Comparison of ENCODE assay signal across 1 cellular context in genomic region chr16:87789437-87790277, GRCh38.
TF ChIP-seq lines count a peak whose summit lies in the region.

No MANE protein-coding gene starts in this region.

TF ChIP-seq in HepG2, 621 proteins besides CTCF, POLR2A, EP300 and RAD21 (continued from another document and continues in another):
- TF ChIP-seq PBX2 (CRISPR knock-in tag; IDR thresholded peaks at IDR 0.05) (no peak), ZSCAN29 (CRISPR knock-in tag; conservative IDR thresholded peaks at IDR 0.05) (peak; percentile 48), RFX3 (CRISPR knock-in tag; IDR thresholded peaks at IDR 0.05) (no peak), HCFC1 (IDR thresholded peaks at IDR 0.05; ENCODE audit: low read depth, low read length) (no peak), SNAPC2 (CRISPR knock-in tag; IDR thresholded peaks at IDR 0.05) (no peak; the same call in 1 of the 2 replicates), MEIS2 (CRISPR knock-in tag; IDR thresholded peaks at IDR 0.05) (peak; percentile 63), ZNF780A (CRISPR knock-in tag; IDR thresholded peaks at IDR 0.05) (no peak), ZNF235 (CRISPR knock-in tag; IDR thresholded peaks at IDR 0.05; ENCODE audit: borderline replicate concordance) (no peak), BCL6 (CRISPR knock-in tag; IDR thresholded peaks at IDR 0.05) (peak; percentile 71), HNF1B (CRISPR knock-in tag; IDR thresholded peaks at IDR 0.05) (peak; percentile 88), SRY (CRISPR knock-in tag; IDR thresholded peaks at IDR 0.05) (no peak), TIGD3 (CRISPR knock-in tag; IDR thresholded peaks at IDR 0.05; ENCODE audit: borderline replicate concordance) (no peak), ZBTB7B (CRISPR knock-in tag; IDR thresholded peaks at IDR 0.05) (peak; percentile 82), SIX4 (CRISPR knock-in tag; IDR thresholded peaks at IDR 0.05) (no peak), ZNF790 (CRISPR knock-in tag; IDR thresholded peaks at IDR 0.05; ENCODE audit: borderline replicate concordance) (no peak), ZNF180 (CRISPR knock-in tag; IDR thresholded peaks at IDR 0.05; ENCODE audit: borderline replicate concordance, low read depth) (no peak), REL (CRISPR knock-in tag; conservative IDR thresholded peaks at IDR 0.05) (0 out of 2 replicates have a peak, but pooled peaks have one; percentile 29), ETV5 (CRISPR knock-in tag; IDR thresholded peaks at IDR 0.05; ENCODE audit: borderline replicate concordance) (peak; percentile 41; the same call in 1 of the 2 replicates), ZNF407 (CRISPR knock-in tag; IDR thresholded peaks at IDR 0.05; ENCODE audit: not compliant biosample characterization) (no peak), MEF2D (CRISPR knock-in tag; IDR thresholded peaks at IDR 0.05) (0 out of 2 replicates have a peak, but pooled peaks have one; percentile 40), NR2F1 (CRISPR knock-in tag; IDR thresholded peaks at IDR 0.05) (peak in 1 of 2 experiments; percentile 7; a peak in 2 of 4 replicates), TMF1 (CRISPR knock-in tag; IDR thresholded peaks at IDR 0.05; ENCODE audit: low read depth) (no peak), TCF7L2 (IDR thresholded peaks at IDR 0.05; ENCODE audit: low read depth, low read length) (no peak), ZNF720 (CRISPR knock-in tag; IDR thresholded peaks at IDR 0.05) (no peak), AKAP8 (CRISPR knock-in tag; IDR thresholded peaks at IDR 0.05) (0 out of 2 replicates have a peak, but pooled peaks have one; percentile 36), ZNF567 (CRISPR knock-in tag; IDR thresholded peaks at IDR 0.05; ENCODE audit: borderline replicate concordance) (peak; percentile 39; the same call in 1 of the 2 replicates), CREBL2 (CRISPR knock-in tag; IDR thresholded peaks at IDR 0.05; ENCODE audit: borderline replicate concordance) (peak; percentile 24; the same call in 1 of the 2 replicates), ZNF225 (CRISPR knock-in tag; IDR thresholded peaks at IDR 0.05) (peak; percentile 40; the same call in 1 of the 2 replicates), KDM5B (CRISPR knock-in tag; IDR thresholded peaks at IDR 0.05; ENCODE audit: borderline replicate concordance) (peak; percentile 80; the same call in 1 of the 2 replicates), RERE (CRISPR knock-in tag; IDR thresholded peaks at IDR 0.05; ENCODE audit: low read depth) (no peak), TBL1XR1 (IDR thresholded peaks at IDR 0.05; ENCODE audit: borderline replicate concordance, low read length, partially characterized antibody) (peak; percentile 78), MAX (IDR thresholded peaks at IDR 0.05) (peak; percentile 58; the same call in 1 of the 2 replicates), HDAC6 (IDR thresholded peaks at IDR 0.05; ENCODE audit: low read depth, low read length) (no peak), THAP11 (CRISPR knock-in tag; IDR thresholded peaks at IDR 0.05) (peak; percentile 83), ZBTB33 (CRISPR knock-in tag; IDR thresholded peaks at IDR 0.05) (peak; percentile 92), SP4 (CRISPR knock-in tag; IDR thresholded peaks at IDR 0.05) (peak; percentile 73; the same call in 1 of the 2 replicates), ZNF362 (CRISPR knock-in tag; IDR thresholded peaks at IDR 0.05; ENCODE audit: borderline replicate concordance) (peak; percentile 49; the same call in 1 of the 2 replicates), ISL2 (CRISPR knock-in tag; IDR thresholded peaks at IDR 0.05) (peak; percentile 89), ZFP41 (CRISPR knock-in tag; IDR thresholded peaks at IDR 0.05; ENCODE audit: borderline replicate concordance) (no peak; the same call in 1 of the 2 replicates), MYC (CRISPR knock-in tag; IDR thresholded peaks at IDR 0.05; ENCODE audit: borderline replicate concordance) (peak; percentile 48; the same call in 1 of the 2 replicates)
